In genomic region chr21:35674895-35675470, GRCh38 we compare ENCODE assay signal across 31 cellular contexts.
DNase-seq lines count a peak whose midpoint lies in the region; ATAC-seq, FAIRE-seq and TF ChIP-seq lines count a peak whose summit lies in the region.
"Had no signal": no experiment of that assay in that cellular context is flagged by ENCODE, and none has a peak within 500 bp of the region (broad histone marks: within the 10 kb centered on the region; RNA-seq: fewer than 3 reads in every experiment).

No MANE protein-coding gene starts in this region.

- H4K20me1 ChIP-seq in HepG2 (ENCODE audit: insufficient read depth, low read length): no peaks in the 10 kb centered on the region

- CTCF ChIA-PET in HepG2 (lab: Yijun Ruan, JAX; ENCODE audit: low intra/inter-chr PET ratio, low total read pairs): no interaction called here
- CTCF ChIA-PET in activated CD4-positive, alpha-beta memory T cell treated with anti-CD3 and anti-CD28 coated beads for 36 hours (lab: Charles Lee): no interaction called here

- H3K27ac ChIP-seq in liver (ENCODE audit: low read depth in 1 of 2, low read length in 2 of 2) (peak overlapping the region in 1 of 2 donors; percentile 19), HepG2 (ENCODE audit: extremely low read length, insufficient read depth, low read length) (no peak overlapping the region), testis (no peak overlapping the region)
- H3K27ac ChIP-seq: 22Rv1, epithelial cell of prostate, foreskin keratinocyte, heart right ventricle, HL-60, thyroid gland had no signal

- peaks cover 2 to 12% (median 5%) of the 10 kb centered on the region in 4 donors for H3K4me1 ChIP-seq in liver (ENCODE audit: control insufficient read depth in 4 of 4, insufficient read depth in 4 of 4, low read length in 3 of 4)
- peaks cover 22% of the 10 kb centered on the region for H3K4me1 ChIP-seq in HepG2 (ENCODE audit: insufficient read depth, low read length)
- H3K4me1 ChIP-seq in testis: no peaks in the 10 kb centered on the region
- H3K4me1 ChIP-seq: foreskin keratinocyte, heart right ventricle, thyroid gland had no signal

- H3K27me3 Mint-ChIP-seq in activated T-helper 1 cell treated with anti-CD3 and anti-CD28 coated beads, Interleukin-12 subunit alpha, Interleukin-12 subunit beta, Interleukin-2, Interleukin-4 antibody, amounts not matched to agents 30 ng/mL and 10 ng/mL and 1 ng/mL, durations not matched to agents 14 hours and 24 hours and 36 hours (ENCODE audit: insufficient read depth): peaks cover 13% of the 10 kb centered on the region
- peaks cover 16% of the 10 kb centered on the region for H3K27me3 Mint-ChIP-seq in activated CD4-positive, alpha-beta memory T cell treated with anti-CD3 and anti-CD28 coated beads for 36 hours

- H3K36me3 Mint-ChIP-seq in activated T-helper 1 cell treated with anti-CD3 and anti-CD28 coated beads, Interleukin-12 subunit alpha, Interleukin-12 subunit beta, Interleukin-2, Interleukin-4 antibody, amounts not matched to agents 30 ng/mL and 10 ng/mL and 1 ng/mL, durations not matched to agents 14 hours and 24 hours and 36 hours (ENCODE audit: low read depth): no peaks in the 10 kb centered on the region
- no peaks in the 10 kb centered on the region for H3K36me3 Mint-ChIP-seq in activated CD4-positive, alpha-beta memory T cell treated with anti-CD3 and anti-CD28 coated beads for 36 hours
- H3K36me3 Mint-ChIP-seq: activated naive CD8-positive, alpha-beta T cell; memory B cell had no signal

- H3K9ac ChIP-seq in liver (ENCODE audit: low read depth in 1 of 2, low read length in 2 of 2) (no peak overlapping the region), HepG2 (ENCODE audit: insufficient read depth, low read depth, low read length) (no peak overlapping the region)

- in situ Hi-C loops in HepG2 (cut with HindIII; ENCODE audit: extremely low pct_ligation_motif_present, low pct_unique_long_range_greater_than_20kb): no loop called here

- H3K4me2 ChIP-seq in HepG2 (ENCODE audit: low read depth, low read length): no peak overlapping the region

- H3K27me3 ChIP-seq in liver (ENCODE audit: control insufficient read depth in 4 of 4, insufficient read depth in 4 of 4, low read length in 3 of 4): no peaks in the 10 kb centered on the region
- H3K27me3 ChIP-seq in HepG2 (ENCODE audit: control insufficient read depth in 1 of 2, insufficient read depth in 2 of 2, low read length in 2 of 2): no peaks in the 10 kb centered on the region
- no peaks in the 10 kb centered on the region for H3K27me3 ChIP-seq in testis
- H3K27me3 ChIP-seq: foreskin keratinocyte, thyroid gland had no signal

- no peaks in the 10 kb centered on the region for H3K9me3 Mint-ChIP-seq in activated T-helper 1 cell treated with anti-CD3 and anti-CD28 coated beads, Interleukin-12 subunit alpha, Interleukin-12 subunit beta, Interleukin-2, Interleukin-4 antibody, amounts not matched to agents 30 ng/mL and 10 ng/mL and 1 ng/mL, durations not matched to agents 14 hours and 24 hours and 36 hours
- no peaks in the 10 kb centered on the region for H3K9me3 Mint-ChIP-seq in activated CD4-positive, alpha-beta memory T cell treated with anti-CD3 and anti-CD28 coated beads for 36 hours
- H3K9me3 Mint-ChIP-seq: activated B cell treated with CpG ODN at 0.5 μM for 24 hours; activated CD4-positive, alpha-beta memory T cell treated with anti-CD3 and anti-CD28 coated beads, Interleukin-2, amount 10 ng/mL, durations not matched to agents 7 days and 5 days had no signal

- WGBS in liver: 47% methylated on average over 7 of the region's 7 CpGs
- WGBS in HepG2 (ENCODE audit: low lambda C conversion rate): 81% methylated on average over 7 of the region's 7 CpGs
- 60 to 69% methylated on average over 7 of the region's 7 CpGs for WGBS in testis, 2 donors

- H3K36me3 ChIP-seq in liver (ENCODE audit: control insufficient read depth in 4 of 4, insufficient read depth in 3 of 4, low read depth in 1 of 4, low read length in 3 of 4) (no peaks in the 10 kb centered on the region), HepG2 (replicated peaks in 1 of 2; ENCODE audit: control insufficient read depth in 1 of 2, insufficient read depth in 2 of 2, low read length in 2 of 2) (no peaks in the 10 kb centered on the region), testis (ENCODE audit: low read depth, missing control alignments) (no peaks in the 10 kb centered on the region)
- H3K36me3 ChIP-seq: heart right ventricle, thyroid gland had no signal

- H2AFZ ChIP-seq in HepG2 (ENCODE audit: low read length): no peak overlapping the region

- no peak for TF ChIP-seq CTCF in liver (IDR thresholded peaks at IDR 0.05; ENCODE audit: low read depth, low read length, missing input control)
- TF ChIP-seq CTCF in HepG2 (CRISPR knock-in tag; IDR thresholded peaks at IDR 0.05): no peak
- no peak for TF ChIP-seq CTCF in fibroblast of villous mesenchyme (IDR thresholded peaks at IDR 0.05; ENCODE audit: insufficient read depth, low read depth, low read length)
- no peak for TF ChIP-seq CTCF in testis (IDR thresholded peaks at IDR 0.05)

- no peak for FAIRE-seq in HepG2 (lab: Jason Lieb, UNC)
- FAIRE-seq: astrocyte, D721Med, GM12892 had no signal

- intact Hi-C loops in HepG2 (cut with micrococcal nuclease; ENCODE audit: unreplicated experiment) (no loop called here), testis (cut with DNase I; ENCODE audit: low total_unique reads) (no loop called here)
- intact Hi-C loops in activated T-helper 1 cell treated with anti-CD3 and anti-CD28 coated beads, Interleukin-12 subunit alpha, Interleukin-12 subunit beta, Interleukin-2, Interleukin-4 antibody, amounts not matched to agents 30 ng/mL and 10 ng/mL and 1 ng/mL, durations not matched to agents 14 hours and 24 hours and 36 hours (cut with micrococcal nuclease): no loop called here
- intact Hi-C loops in activated CD4-positive, alpha-beta memory T cell treated with anti-CD3 and anti-CD28 coated beads for 36 hours (cut with micrococcal nuclease): no loop called here

- no peaks in the 10 kb centered on the region for H3K9me3 ChIP-seq in liver (ENCODE audit: control insufficient read depth in 4 of 4, low read length in 3 of 4)
- H3K9me3 ChIP-seq in HepG2 (ENCODE audit: low read length): no peaks in the 10 kb centered on the region
- H3K9me3 ChIP-seq in testis: no peaks in the 10 kb centered on the region
- H3K9me3 ChIP-seq: heart right ventricle, thyroid gland had no signal

- H3K79me2 ChIP-seq in HepG2 (ENCODE audit: insufficient read depth, low read length): no peaks in the 10 kb centered on the region

- H3K4me3 ChIP-seq in liver (ENCODE audit: low read depth in 1 of 3, low read length in 3 of 3) (no peak overlapping the region), HepG2 (replicated peaks in 1 of 3; ENCODE audit: insufficient read depth in 1 of 3, low read depth in 2 of 3, low read length in 3 of 3) (no peak overlapping the region), fibroblast of villous mesenchyme (ENCODE audit: low read depth, low read length) (no peak overlapping the region), testis (no peak overlapping the region)
- H3K4me3 ChIP-seq: heart right ventricle, thyroid gland had no signal

- TF ChIP-seq RAD21 in liver (IDR thresholded peaks at IDR 0.05): peak; percentile 72 to 83
- TF ChIP-seq RAD21 in HepG2 (CRISPR knock-in tag; IDR thresholded peaks at IDR 0.05): no peak

- H3K4me1 Mint-ChIP-seq in activated T-helper 1 cell treated with anti-CD3 and anti-CD28 coated beads, Interleukin-12 subunit alpha, Interleukin-12 subunit beta, Interleukin-2, Interleukin-4 antibody, amounts not matched to agents 30 ng/mL and 10 ng/mL and 1 ng/mL, durations not matched to agents 14 hours and 24 hours and 36 hours (ENCODE audit: low read depth): peaks cover 4% of the 10 kb centered on the region
- H3K4me1 Mint-ChIP-seq in activated CD4-positive, alpha-beta memory T cell treated with anti-CD3 and anti-CD28 coated beads for 36 hours (ENCODE audit: low read depth): no peaks in the 10 kb centered on the region
- H3K4me1 Mint-ChIP-seq: activated B cell treated with CpG ODN at 0.5 μM for 24 hours; activated CD4-positive, alpha-beta memory T cell treated with anti-CD3 and anti-CD28 coated beads, Interleukin-2, amount 10 ng/mL, durations not matched to agents 7 days and 5 days; memory B cell; neural crest cell; stimulated activated naive CD8-positive, alpha-beta T cell treated with anti-CD3 and anti-CD28 coated beads, Interleukin-15, amount 100 ng/mL, for 72 hours had no signal

- POLR2A ChIA-PET in HepG2 (lab: Yijun Ruan, JAX): no interaction called here
- POLR2A ChIA-PET in activated CD4-positive, alpha-beta memory T cell treated with anti-CD3 and anti-CD28 coated beads for 36 hours (lab: Charles Lee): no interaction called here

- no peak for DNase-seq in HepG2 (ENCODE audit: low spot score)
- DNase-seq in fibroblast of villous mesenchyme (ENCODE audit: low read depth): peak; percentile 11
- DNase-seq in testis: peak; percentile 27
- DNase-seq in DMS53 (lab: John Stamatoyannopoulos, UW): no peak
- DNase-seq in activated T-helper 1 cell treated with anti-CD3 and anti-CD28 coated beads, Interleukin-12 subunit alpha, Interleukin-12 subunit beta, Interleukin-2, Interleukin-4 antibody, amounts not matched to agents 30 ng/mL and 10 ng/mL and 1 ng/mL, durations not matched to agents 14 hours and 24 hours and 36 hours (ENCODE audit: low spot score): no peak
- no peak for DNase-seq in activated CD4-positive, alpha-beta memory T cell treated with anti-CD3 and anti-CD28 coated beads for 36 hours
- DNase-seq: activated B cell treated with CpG ODN at 0.5 μM for 24 hours; activated CD4-positive, alpha-beta memory T cell treated with anti-CD3 and anti-CD28 coated beads, Interleukin-2, amount 10 ng/mL, durations not matched to agents 7 days and 5 days; foreskin keratinocyte; heart right ventricle; left colon; NCI-H1092 treated with DMSO at 0.1 percent for 48 hours; NCI-H187 treated with DMSO at 0.1 percent for 48 hours; NCI-H526; posterior cingulate gyrus; SHP77 treated with DMSO at 0.1 percent for 48 hours; stimulated activated naive CD8-positive, alpha-beta T cell treated with anti-CD3 and anti-CD28 coated beads, Interleukin-15, amount 100 ng/mL, for 72 hours; T1000; thyroid gland had no signal

- TF ChIP-seq POLR2A in HepG2 (IDR thresholded peaks at IDR 0.05; ENCODE audit: insufficient read depth in 1 of 2, low read depth in 2 of 2, low read length in 2 of 2) (no peak), testis (IDR thresholded peaks at IDR 0.05) (no peak)

- H3K4me3 Mint-ChIP-seq in activated T-helper 1 cell treated with anti-CD3 and anti-CD28 coated beads, Interleukin-12 subunit alpha, Interleukin-12 subunit beta, Interleukin-2, Interleukin-4 antibody, amounts not matched to agents 30 ng/mL and 10 ng/mL and 1 ng/mL, durations not matched to agents 14 hours and 24 hours and 36 hours: no peak overlapping the region
- H3K4me3 Mint-ChIP-seq in activated CD4-positive, alpha-beta memory T cell treated with anti-CD3 and anti-CD28 coated beads for 36 hours: no peak overlapping the region
- H3K4me3 Mint-ChIP-seq: activated B cell treated with CpG ODN at 0.5 μM for 24 hours; activated CD4-positive, alpha-beta memory T cell treated with anti-CD3 and anti-CD28 coated beads, Interleukin-2, amount 10 ng/mL, durations not matched to agents 7 days and 5 days; activated naive CD8-positive, alpha-beta T cell; memory B cell; neural crest cell; stimulated activated naive CD8-positive, alpha-beta T cell treated with anti-CD3 and anti-CD28 coated beads, Interleukin-15, amount 100 ng/mL, for 72 hours had no signal

- TF ChIP-seq EP300 in HepG2 (IDR thresholded peaks at IDR 0.05; ENCODE audit: low read depth in 2 of 2, low read length in 2 of 2): no peak
- TF ChIP-seq EP300 in HepG2 (CRISPR knock-in tag; IDR thresholded peaks at IDR 0.05; ENCODE audit: borderline replicate concordance): no peak

- no peak overlapping the region for H3K27ac Mint-ChIP-seq in activated T-helper 1 cell treated with anti-CD3 and anti-CD28 coated beads, Interleukin-12 subunit alpha, Interleukin-12 subunit beta, Interleukin-2, Interleukin-4 antibody, amounts not matched to agents 30 ng/mL and 10 ng/mL and 1 ng/mL, durations not matched to agents 14 hours and 24 hours and 36 hours
- no peak overlapping the region for H3K27ac Mint-ChIP-seq in activated CD4-positive, alpha-beta memory T cell treated with anti-CD3 and anti-CD28 coated beads for 36 hours
- H3K27ac Mint-ChIP-seq: activated B cell treated with CpG ODN at 0.5 μM for 24 hours; activated CD4-positive, alpha-beta memory T cell treated with anti-CD3 and anti-CD28 coated beads, Interleukin-2, amount 10 ng/mL, durations not matched to agents 7 days and 5 days; activated naive CD8-positive, alpha-beta T cell; memory B cell; stimulated activated naive CD8-positive, alpha-beta T cell treated with anti-CD3 and anti-CD28 coated beads, Interleukin-15, amount 100 ng/mL, for 72 hours had no signal

- no peak for ATAC-seq in HepG2
- peak; percentile 43; the same call in 2 of the 3 replicates for ATAC-seq in SK-N-SH treated with all-trans-retinoic acid at 6 μM for 48 hours
- ATAC-seq: foreskin keratinocyte; heart right ventricle; left colon; Panc1; stimulated activated naive CD8-positive, alpha-beta T cell treated with anti-CD3 and anti-CD28 coated beads, Interleukin-15, amount 100 ng/mL, for 72 hours had no signal

- no TSS peak for BruUV-seq in HepG2 (replicated peaks; lab: Mats Ljungman, UMichigan)

Comparison
In these comparisons a context has a peak if more than half of its experiments do, and no peak if none do; other contexts are left out.
1. DNase-seq: peak in fibroblast of villous mesenchyme (single experiment) and testis (single experiment); none in HepG2 (single experiment), DMS53 (single experiment), activated T-helper 1 cell treated with anti-CD3 and anti-CD28 coated beads, Interleukin-12 subunit alpha, Interleukin-12 subunit beta, Interleukin-2, Interleukin-4 antibody, amounts not matched to agents 30 ng/mL and 10 ng/mL and 1 ng/mL, durations not matched to agents 14 hours and 24 hours and 36 hours (single experiment) and activated CD4-positive, alpha-beta memory T cell treated with anti-CD3 and anti-CD28 coated beads for 36 hours (single experiment).